In genomic region chr1:38839363-38839762, GRCh38 we compare ENCODE assay signal across 1 cellular context.
TF ChIP-seq lines count a peak whose summit lies in the region.

No MANE protein-coding gene starts in this region.

TF ChIP-seq in IMR-90, 13 proteins besides CTCF, POLR2A, EP300 and RAD21 (continued from another document):
- no peak for TF ChIP-seq USF2 (IDR thresholded peaks at IDR 0.05; ENCODE audit: low read depth, low read length)
- TF ChIP-seq, protein P1, sequence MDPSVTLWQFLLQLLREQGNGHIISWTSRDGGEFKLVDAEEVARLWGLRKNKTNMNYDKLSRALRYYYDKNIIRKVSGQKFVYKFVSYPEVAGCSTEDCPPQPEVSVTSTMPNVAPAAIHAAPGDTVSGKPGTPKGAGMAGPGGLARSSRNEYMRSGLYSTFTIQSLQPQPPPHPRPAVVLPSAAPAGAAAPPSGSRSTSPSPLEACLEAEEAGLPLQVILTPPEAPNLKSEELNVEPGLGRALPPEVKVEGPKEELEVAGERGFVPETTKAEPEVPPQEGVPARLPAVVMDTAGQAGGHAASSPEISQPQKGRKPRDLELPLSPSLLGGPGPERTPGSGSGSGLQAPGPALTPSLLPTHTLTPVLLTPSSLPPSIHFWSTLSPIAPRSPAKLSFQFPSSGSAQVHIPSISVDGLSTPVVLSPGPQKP (IDR thresholded peaks at IDR 0.05; ENCODE audit: borderline replicate concordance, low read depth, low read length), result no peak
- TF ChIP-seq MAFK (IDR thresholded peaks at IDR 0.05; ENCODE audit: low read depth, low read length), result no peak
- TF ChIP-seq NFE2L2 (IDR thresholded peaks at IDR 0.05; ENCODE audit: low read depth, low read length), result no peak
- TF ChIP-seq MXI1 (IDR thresholded peaks at IDR 0.05; ENCODE audit: borderline replicate concordance, low read depth, low read length), result no peak
- no peak for TF ChIP-seq CHD1 (IDR thresholded peaks at IDR 0.05; ENCODE audit: low read depth, low read length)
